In the genomic region with DNA sequence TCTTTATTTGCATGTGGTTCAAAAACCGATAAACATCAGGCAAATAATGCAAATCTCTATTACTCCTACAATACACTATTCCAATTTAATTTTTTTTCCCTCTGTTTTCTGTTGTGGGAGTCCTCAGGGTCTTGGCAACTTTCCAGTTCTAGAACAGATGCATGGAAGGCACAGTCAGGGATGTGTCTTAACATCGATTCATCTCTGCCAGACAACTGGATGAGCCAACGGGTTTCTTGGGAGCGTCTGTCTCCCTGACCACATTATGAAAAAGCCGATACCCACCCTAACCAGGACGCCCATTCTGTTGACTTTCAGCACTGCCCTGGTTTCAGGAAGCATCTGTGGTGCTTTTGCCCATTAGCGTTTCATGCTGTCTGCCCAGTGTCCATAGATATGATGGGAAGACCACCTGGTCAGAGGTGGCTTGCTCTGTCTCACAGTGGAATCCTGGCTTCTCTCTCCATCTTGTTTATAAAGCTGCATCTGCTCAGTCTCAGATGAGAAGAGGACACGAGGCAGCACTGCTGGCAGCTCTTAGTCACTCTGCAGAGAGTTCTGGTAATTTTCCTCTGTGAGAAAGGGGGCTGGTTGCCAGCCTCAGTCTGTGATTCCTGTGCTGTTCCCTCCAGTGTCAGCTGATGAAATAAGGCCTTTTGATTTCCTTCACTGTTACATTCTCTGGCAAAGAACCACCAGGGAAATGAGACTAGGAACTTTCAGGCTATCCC, we compare ENCODE assay signal across 8 cellular contexts. TPM values are rescaled to one million over a fixed set of nuclear protein-coding genes. Genes with fewer than 3 reads are reported as not detected.
DNase-seq lines count a peak whose midpoint lies in the region; ATAC-seq and TF ChIP-seq lines count a peak whose summit lies in the region.

No MANE protein-coding gene starts in this region.

- H3K27ac ChIP-seq in AG04450 (ENCODE audit: low read depth, low read length) (peak overlapping the region; percentile 91), RWPE2 (ENCODE audit: poor library complexity, severe bottlenecking) (no peak overlapping the region)

- H3K9me3 ChIP-seq in AG04450 (ENCODE audit: control insufficient read depth, insufficient read depth, low read length) (no peaks in the 10 kb centered on the region), RWPE2 (ENCODE audit: severe bottlenecking) (no peaks in the 10 kb centered on the region)

- no peaks in the 10 kb centered on the region for H3K36me3 ChIP-seq in RWPE2 (ENCODE audit: low read depth)

- no peak for TF ChIP-seq CTCF in AG04450 (IDR thresholded peaks at IDR 0.05; ENCODE audit: low read depth, low read length)
- no peak for TF ChIP-seq CTCF in RWPE2 (IDR thresholded peaks at IDR 0.05; ENCODE audit: poor library complexity, severe bottlenecking)
- TF ChIP-seq CTCF in fibroblast of pulmonary artery (IDR thresholded peaks at IDR 0.05; ENCODE audit: low read length, missing control alignments) = no peak
- TF ChIP-seq CTCF in GM10248 (IDR thresholded peaks at IDR 0.05; ENCODE audit: control extremely low read depth, extremely low read depth, low read depth, missing control alignments) = no peak

- CTCF ChIA-PET in AG04450 (lab: Charles Lee) = interaction anchor here (0.9 to 2.9 kb wide), 4 partner anchors 11 to 608 kb away, joined by 3 to 21 read pairs (median 4); a partner anchor contains a TSS
- CTCF ChIA-PET in GM10248 (lab: Yijun Ruan, JAX) = interaction anchor here (1.0 to 1.8 kb wide), 3 partner anchors 22 to 303 kb away, joined by 3 to 4 read pairs (median 4); no protein-coding TSS in a partner anchor

- H3K4me3 ChIP-seq in AG04450 (ENCODE audit: low read depth, low read length) (peak overlapping the region; percentile 10; the same call in 1 of the 2 replicates), RWPE2 (ENCODE audit: severe bottlenecking) (no peak overlapping the region), fibroblast of pulmonary artery (replicated peaks; ENCODE audit: low read depth, low read length) (peak overlapping the region; percentile 1)

- ATAC-seq in RWPE2 (ENCODE audit: low read depth) (peak; percentile 14; the same call in 1 of the 3 replicates), HG03108 (IDR thresholded peaks at IDR 0.05; ENCODE audit: unreplicated experiment) (no peak)

- POLR2A ChIA-PET in AG04450 (lab: Yijun Ruan, JAX) = interaction anchor here (0.6 to 1.1 kb wide), 3 partner anchors 58 to 60 kb away, joined by 3 to 9 read pairs (median 6); a partner anchor contains a TSS
- POLR2A ChIA-PET in GM10248 (lab: Yijun Ruan, JAX) = no interaction called here

- DNase-seq in AG04450 (ENCODE audit: low read depth, low spot score) (peak; percentile 89), RWPE2 (ENCODE audit: low spot score) (no peak), fibroblast of pulmonary artery (ENCODE audit: low read depth) (peak; percentile 96), non-pigmented ciliary epithelial cell (ENCODE audit: low read depth) (peak; percentile 45), GM10248 (ENCODE audit: extremely low spot score) (no peak)
- no peak for DNase-seq in activated naive CD4-positive, alpha-beta T cell treated with anti-CD3 and anti-CD28 coated beads, Interleukin-2, amount 50 U/mL, for 16 hours
- no peak for DNase-seq in stimulated activated CD4-positive, alpha-beta T cell treated with anti-CD3 and anti-CD28 coated beads, Interleukin-4, amount 100 ng/mL, for 4 hours

- H3K27me3 ChIP-seq in AG04450 (ENCODE audit: control insufficient read depth, insufficient read depth, low read length) (no peaks in the 10 kb centered on the region), RWPE2 (ENCODE audit: insufficient read depth, poor library complexity, severe bottlenecking) (no peaks in the 10 kb centered on the region)

- no peaks in the 10 kb centered on the region for H3K4me1 ChIP-seq in RWPE2 (ENCODE audit: insufficient read depth, poor library complexity, severe bottlenecking)

RNA-seq across cellular contexts. Expression of a gene that starts 57.9 kb away (rescaled TPM):
- polyA plus RNA-seq in AG04450 (2011; rRNA removed) = 10.6 and 12.5 TPM in 2 replicates
- polyA minus RNA-seq in AG04450 (2011; rRNA and poly(A)+ RNA removed) = 10.1 and 11.0 TPM in 2 replicates

Comparison
In these comparisons a context has a peak if more than half of its experiments do, and no peak if none do; other contexts are left out.
1. DNase-seq: peak in AG04450 (single experiment), fibroblast of pulmonary artery (single experiment) and non-pigmented ciliary epithelial cell (single experiment); none in RWPE2 (single experiment), activated naive CD4-positive, alpha-beta T cell treated with anti-CD3 and anti-CD28 coated beads, Interleukin-2, amount 50 U/mL, for 16 hours (single experiment), stimulated activated CD4-positive, alpha-beta T cell treated with anti-CD3 and anti-CD28 coated beads, Interleukin-4, amount 100 ng/mL, for 4 hours (0 of 2) and GM10248 (single experiment).